Comparison of ENCODE assay signal across 8 cellular contexts in the genomic region with DNA sequence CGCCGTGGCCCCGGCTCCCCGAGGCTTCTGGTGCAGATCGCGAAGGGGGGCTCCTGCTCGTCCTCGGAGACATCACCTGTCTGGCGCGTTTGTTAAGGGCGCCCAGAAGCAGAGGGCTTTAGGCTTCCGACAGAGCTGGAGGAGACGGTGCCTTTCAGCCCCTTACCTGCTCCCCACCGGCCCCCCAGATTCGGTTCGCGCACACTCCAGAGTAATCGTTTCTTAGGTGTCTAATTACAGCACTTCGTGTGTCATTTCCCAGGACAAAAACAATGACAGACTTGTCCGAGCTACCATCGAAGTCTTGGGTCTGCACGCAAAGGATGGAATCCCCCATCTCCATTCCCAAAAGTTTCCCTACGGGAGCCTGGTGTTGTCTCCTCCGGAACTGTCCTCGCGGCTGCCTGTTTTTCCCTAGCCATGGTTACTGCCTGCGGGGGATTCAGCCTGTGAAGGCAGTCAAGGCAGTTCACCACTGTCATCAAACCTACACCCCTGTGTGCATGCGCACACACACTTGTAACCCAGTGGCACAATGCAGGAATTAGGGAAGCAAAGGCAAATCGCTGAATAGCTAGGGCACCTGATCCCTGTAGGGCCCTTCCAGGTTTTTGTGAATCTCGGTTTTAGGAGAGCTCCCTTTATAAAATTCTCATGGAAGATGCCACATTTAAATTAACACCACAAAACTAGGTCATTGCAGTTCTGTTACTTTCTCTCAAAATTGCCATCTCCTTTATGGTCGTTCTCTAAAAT. TPM values are rescaled to one million over a fixed set of nuclear protein-coding genes. Genes with fewer than 3 reads are reported as not detected.
DNase-seq lines count a peak whose midpoint lies in the region; ATAC-seq, FAIRE-seq and TF ChIP-seq lines count a peak whose summit lies in the region.

No MANE protein-coding gene starts in this region.

- H3K27me3 Mint-ChIP-seq in CD4-positive, CD25-positive, alpha-beta regulatory T cell, result peaks cover 58% of the 10 kb centered on the region
- peaks cover 41% of the 10 kb centered on the region for H3K27me3 Mint-ChIP-seq in IgD-negative memory B cell
- H3K27me3 Mint-ChIP-seq in WTC11 (ENCODE audit: low read depth), result peaks cover 3% of the 10 kb centered on the region

- H3K9me3 ChIP-seq in CD4-positive, CD25-positive, alpha-beta regulatory T cell (ENCODE audit: control insufficient read depth in 2 of 2, low read length in 2 of 2), result peaks cover 0 to 4% of the 10 kb centered on the region in 2 experiments
- H3K9me3 ChIP-seq in muscle layer of duodenum (ENCODE audit: control insufficient read depth in 1 of 2, low read length in 2 of 2), result no peaks in the 10 kb centered on the region

- H3K27me3 ChIP-seq in CD4-positive, CD25-positive, alpha-beta regulatory T cell (ENCODE audit: control insufficient read depth, insufficient read depth, low read length), result peaks cover 47% of the 10 kb centered on the region
- no peaks in the 10 kb centered on the region for H3K27me3 ChIP-seq in muscle layer of duodenum (ENCODE audit: low read depth, low read length)

- FAIRE-seq in urothelium cell line (lab: Jason Lieb, UNC), result no peak

- no peaks in the 10 kb centered on the region for H3K36me3 Mint-ChIP-seq in CD4-positive, CD25-positive, alpha-beta regulatory T cell
- H3K36me3 Mint-ChIP-seq in IgD-negative memory B cell, result no peaks in the 10 kb centered on the region
- no peaks in the 10 kb centered on the region for H3K36me3 Mint-ChIP-seq in WTC11

- peak overlapping the region; percentile 73 to 88 (median 78) for H3K4me3 Mint-ChIP-seq in CD4-positive, CD25-positive, alpha-beta regulatory T cell
- H3K4me3 Mint-ChIP-seq in IgD-negative memory B cell (peak overlapping the region; percentile 48 to 84 (median 71)), WTC11 (peak overlapping the region; percentile 89)

- peaks cover 0 to 16% (median 4%) of the 10 kb centered on the region in 4 donors for H3K4me1 Mint-ChIP-seq in CD4-positive, CD25-positive, alpha-beta regulatory T cell
- H3K4me1 Mint-ChIP-seq in IgD-negative memory B cell, result peaks cover 2 to 10% (median 2%) of the 10 kb centered on the region in 3 donors
- H3K4me1 Mint-ChIP-seq in WTC11, result peaks cover 28% of the 10 kb centered on the region

- DNase-seq in CD4-positive, CD25-positive, alpha-beta regulatory T cell, result peak in 1 of 3 donors; percentile 3
- peak; percentile 63 for DNase-seq in WTC11 (ENCODE audit: low spot score)
- DNase-seq in fibroblast of pulmonary artery (ENCODE audit: low read depth), result peak; percentile 59
- DNase-seq in urothelium cell line (ENCODE audit: low spot score), result peak; percentile 54

- TF ChIP-seq CTCF in WTC11 (IDR thresholded peaks at IDR 0.05) (no peak), fibroblast of pulmonary artery (IDR thresholded peaks at IDR 0.05; ENCODE audit: low read length, missing control alignments) (no peak)

- peaks cover 14% of the 10 kb centered on the region for H3K4me1 ChIP-seq in CD4-positive, CD25-positive, alpha-beta regulatory T cell (ENCODE audit: control insufficient read depth, insufficient read depth, low read length, poor library complexity, severe bottlenecking)
- H3K4me1 ChIP-seq in muscle layer of duodenum (ENCODE audit: control insufficient read depth in 1 of 2, insufficient read depth in 2 of 2, low read length in 2 of 2), result peaks cover 0 to 7% of the 10 kb centered on the region in 2 donors

- no peak overlapping the region for H3K4me3 ChIP-seq in CD4-positive, CD25-positive, alpha-beta regulatory T cell (ENCODE audit: low read depth, low read length)
- H3K4me3 ChIP-seq in fibroblast of pulmonary artery (replicated peaks; ENCODE audit: low read depth, low read length) (peak overlapping the region; percentile 76), muscle layer of duodenum (ENCODE audit: low read depth in 1 of 2, low read length in 2 of 2) (peak overlapping the region; percentile 63 to 86)

- peak overlapping the region in 1 of 3 donors; percentile 25 for H3K27ac Mint-ChIP-seq in CD4-positive, CD25-positive, alpha-beta regulatory T cell
- H3K27ac Mint-ChIP-seq in IgD-negative memory B cell, result no peak overlapping the region
- peak overlapping the region; percentile 68 for H3K27ac Mint-ChIP-seq in WTC11

- CTCF ChIA-PET in WTC11 (lab: Charles Lee), result interaction anchor here (0.5 to 2.2 kb wide), 4 partner anchors 59 to 1140 kb away, joined by 4 to 6 read pairs (median 4); no protein-coding TSS in a partner anchor

- H3K27ac ChIP-seq in CD4-positive, CD25-positive, alpha-beta regulatory T cell (ENCODE audit: insufficient read depth, low read length, poor library complexity, severe bottlenecking), result no peak overlapping the region
- H3K27ac ChIP-seq in muscle layer of duodenum (ENCODE audit: low read length), result peak overlapping the region; percentile 83

- peaks cover 0 to 7% (median 2%) of the 10 kb centered on the region in 7 donors for H3K9me3 Mint-ChIP-seq in CD4-positive, CD25-positive, alpha-beta regulatory T cell
- H3K9me3 Mint-ChIP-seq in IgD-negative memory B cell (peaks cover 0 to 13% (median 4%) of the 10 kb centered on the region in 3 donors), WTC11 (no peaks in the 10 kb centered on the region)

- POLR2A ChIA-PET in WTC11 (lab: Charles Lee), result interaction anchor here (0.6 to 0.9 kb wide), 2 partner anchors 38 to 695 kb away, joined by 3 to 4 read pairs; no protein-coding TSS in a partner anchor

- no peaks in the 10 kb centered on the region for H3K36me3 ChIP-seq in CD4-positive, CD25-positive, alpha-beta regulatory T cell (ENCODE audit: control insufficient read depth, insufficient read depth, low read length)
- H3K36me3 ChIP-seq in muscle layer of duodenum (ENCODE audit: control insufficient read depth in 1 of 2, insufficient read depth in 2 of 2, low read length in 2 of 2), result no peaks in the 10 kb centered on the region

- ATAC-seq in CD4-positive, CD25-positive, alpha-beta regulatory T cell (ENCODE audit: low read depth in 2 of 2), result peak in 1 of 2 donors; percentile 18
- ATAC-seq in WTC11 (peak; percentile 68), GM19467 (IDR thresholded peaks at IDR 0.05; ENCODE audit: unreplicated experiment) (no peak), HG03432 (IDR thresholded peaks at IDR 0.05; ENCODE audit: unreplicated experiment) (no peak)

TF ChIP-seq in WTC11, 78 proteins besides CTCF, POLR2A, EP300 and RAD21 (continues in another document):
- TF ChIP-seq ELF4 (CRISPR knock-in tag; IDR thresholded peaks at IDR 0.05; ENCODE audit: low read depth), result 0 out of 2 replicates have a peak, but pooled peaks have one; percentile 46
- peak; percentile 77 for TF ChIP-seq PRDM15 (CRISPR knock-in tag; IDR thresholded peaks at IDR 0.05)
- TF ChIP-seq HMGXB4 (CRISPR knock-in tag; IDR thresholded peaks at IDR 0.05), result 0 out of 2 replicates have a peak, but pooled peaks have one; percentile 20
- TF ChIP-seq ZBTB43 (CRISPR knock-in tag; IDR thresholded peaks at IDR 0.05), result peak; percentile 73; the same call in 1 of the 2 replicates
- 0 out of 2 replicates have a peak, but pooled peaks have one; percentile 50 for TF ChIP-seq ETV6 (CRISPR knock-in tag; IDR thresholded peaks at IDR 0.05)

RNA-seq across cellular contexts. Expression of gene CDC42BPA, which starts 0.7 kb away (rescaled TPM):
- total RNA-seq in CD4-positive, CD25-positive, alpha-beta regulatory T cell, result 1.5 TPM
- 1 to 10 TPM in 1 of 4 donors, under 1 TPM in 3; 0.06 to 1.1 (median 0.35) TPM for polyA plus RNA-seq in CD4-positive, CD25-positive, alpha-beta regulatory T cell
- polyA plus RNA-seq in IgD-negative memory B cell, result not detected
- total RNA-seq in WTC11 (2021), result 22.2 to 25.2 TPM (median 22.9 TPM) in 3 replicates
